ENCODE assay signal across 16 cellular contexts in genomic region chr19:16036397-16036925, GRCh38.
"Had no signal": no experiment of that assay in that cellular context is flagged by ENCODE, and none has a peak within 500 bp of the region (broad histone marks: within the 10 kb centered on the region; RNA-seq: fewer than 3 reads in every experiment).

No MANE protein-coding gene starts in this region.

- H3K9me3 Mint-ChIP-seq: nephron had no signal

- H3K27ac Mint-ChIP-seq: nephron had no signal

- ATAC-seq: gastrocnemius medialis, heart right ventricle, left lobe of liver had no signal

- H3K27ac ChIP-seq: dorsolateral prefrontal cortex, gastrocnemius medialis, heart right ventricle, suprapubic skin, thyroid gland, upper lobe of left lung, uterus had no signal

- H3K4me3 ChIP-seq: dorsolateral prefrontal cortex, gastrocnemius medialis, heart right ventricle, suprapubic skin, thyroid gland, upper lobe of left lung, uterus had no signal

- H3K27me3 ChIP-seq: gastrocnemius medialis, suprapubic skin, thyroid gland, upper lobe of left lung, uterus had no signal

- H3K4me3 Mint-ChIP-seq: nephron had no signal

- H3K9me3 ChIP-seq: gastrocnemius medialis, heart right ventricle, suprapubic skin, thyroid gland, upper lobe of left lung, uterus had no signal

- H3K36me3 ChIP-seq: gastrocnemius medialis, heart right ventricle, suprapubic skin, thyroid gland, upper lobe of left lung, uterus had no signal

- DNase-seq: cortex of kidney; effector CD8-positive, alpha-beta T cell; gastrocnemius medialis; heart right ventricle; hypothalamus; midbrain; small intestine; stimulated activated CD4-positive, alpha-beta T cell treated with anti-CD3 and anti-CD28 coated beads, Interleukin-2, amount 100 ng/mL, for 48 hours; stimulated activated naive CD4-positive, alpha-beta T cell treated with Interleukin-2 at 50 U/mL for 16 hours; thyroid gland; uterus had no signal

- H3K4me1 ChIP-seq: thyroid gland, uterus had no signal

- H3K4me1 Mint-ChIP-seq: nephron had no signal
